Comparison of ENCODE assay signal across 9 cellular contexts in the genomic region with DNA sequence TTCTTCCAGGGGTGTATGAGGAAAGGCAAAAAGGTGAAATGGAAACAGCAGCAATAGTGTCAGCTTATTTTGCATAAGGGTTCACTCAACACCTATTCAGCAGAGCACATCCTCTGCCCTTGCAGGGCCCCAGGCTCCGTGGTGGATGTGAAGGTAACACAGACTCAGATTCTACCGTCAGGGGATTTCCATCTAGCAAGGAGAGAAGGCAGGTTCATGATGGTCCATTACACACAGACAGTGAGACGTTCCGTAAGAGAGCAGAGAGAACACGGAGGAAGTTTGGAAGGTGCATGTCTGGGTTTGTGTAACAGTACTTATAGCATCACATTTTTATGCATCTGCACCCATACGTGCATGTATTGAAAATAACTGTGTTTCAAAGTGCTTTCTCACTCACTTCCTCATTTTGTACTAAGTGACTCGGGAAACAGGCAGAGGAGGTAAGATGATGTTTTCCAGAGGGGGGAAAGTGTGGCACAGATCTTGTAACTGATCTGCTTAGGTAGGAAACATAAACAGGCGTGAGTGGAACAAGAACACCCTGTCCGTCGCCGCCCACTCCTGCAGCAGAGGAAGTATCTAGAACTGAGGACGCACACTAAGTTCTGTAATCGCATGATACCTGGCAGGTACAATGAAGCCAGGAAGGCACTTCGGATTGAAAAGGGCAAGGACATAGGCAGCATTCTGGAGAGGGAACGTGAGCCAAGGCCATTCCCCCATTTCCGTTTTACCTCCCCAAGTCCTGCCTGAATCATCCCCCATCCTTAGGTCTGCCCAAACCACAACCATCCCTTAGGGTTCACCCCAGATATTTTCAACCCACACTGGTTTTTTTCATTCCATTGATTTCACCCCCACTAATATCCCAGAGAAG. TPM values are rescaled to one million over a fixed set of nuclear protein-coding genes. Genes with fewer than 3 reads are reported as not detected.
DNase-seq lines count a peak whose midpoint lies in the region; ATAC-seq and TF ChIP-seq lines count a peak whose summit lies in the region.
"Had no signal": no experiment of that assay in that cellular context is flagged by ENCODE, and none has a peak within 500 bp of the region (broad histone marks: within the 10 kb centered on the region; RNA-seq: fewer than 3 reads in every experiment).

No MANE protein-coding gene starts in this region.

- H3K9me3 ChIP-seq in ascending aorta (no peaks in the 10 kb centered on the region), liver (ENCODE audit: control insufficient read depth in 4 of 4, low read length in 3 of 4) (no peaks in the 10 kb centered on the region)

- no peaks in the 10 kb centered on the region for H3K27me3 ChIP-seq in GM06990 (replicated peaks; ENCODE audit: control insufficient read depth, insufficient read depth, low read length)
- H3K27me3 ChIP-seq in ascending aorta = no peaks in the 10 kb centered on the region
- no peaks in the 10 kb centered on the region for H3K27me3 ChIP-seq in liver (ENCODE audit: control insufficient read depth in 4 of 4, insufficient read depth in 4 of 4, low read length in 3 of 4)

- 75% methylated on average over 16 of the region's 16 CpGs for WGBS in liver
- WGBS in urinary bladder = 69% methylated on average over 16 of the region's 16 CpGs

- no peak for TF ChIP-seq RAD21 in liver (IDR thresholded peaks at IDR 0.05)

- intact Hi-C loops in ascending aorta (cut with DNase I) = no loop called here

- H3K4me1 ChIP-seq in ascending aorta (no peaks in the 10 kb centered on the region), liver (ENCODE audit: control insufficient read depth in 4 of 4, insufficient read depth in 4 of 4, low read length in 3 of 4) (peaks cover 0 to 13% (median 7%) of the 10 kb centered on the region in 4 donors), urinary bladder (ENCODE audit: insufficient read depth) (no peaks in the 10 kb centered on the region)

- ATAC-seq in GM19397 (IDR thresholded peaks at IDR 0.05; ENCODE audit: unreplicated experiment) = peak; percentile 71
- ATAC-seq in HG03378 (IDR thresholded peaks at IDR 0.05; ENCODE audit: unreplicated experiment) = peak; percentile 81

- no peak overlapping the region for H3K27ac ChIP-seq in ascending aorta
- H3K27ac ChIP-seq in liver (ENCODE audit: low read depth in 1 of 2, low read length in 2 of 2) = no peak overlapping the region
- H3K27ac ChIP-seq in urinary bladder (ENCODE audit: low read depth) = no peak overlapping the region

- peak overlapping the region; percentile 78 for H3K4me3 ChIP-seq in GM06990 (replicated peaks; ENCODE audit: low read depth, low read length)
- H3K4me3 ChIP-seq in ascending aorta = peak overlapping the region; percentile 62 to 72
- peak overlapping the region in 2 of 3 donors; percentile 63 to 68 for H3K4me3 ChIP-seq in liver (ENCODE audit: low read depth in 1 of 3, low read length in 3 of 3)
- H3K4me3 ChIP-seq in urinary bladder (ENCODE audit: low read depth, low read length) = peak overlapping the region; percentile 42

- H3K9ac ChIP-seq in liver (ENCODE audit: low read depth in 1 of 2, low read length in 2 of 2) = no peak overlapping the region

- peak; percentile 62 for DNase-seq in GM06990 (ENCODE audit: extremely low read depth, insufficient read length)
- no peak for DNase-seq in ascending aorta (ENCODE audit: low spot score in 2 of 2)
- DNase-seq in T-helper 9 cell = no peak
- DNase-seq in dedifferentiated amniotic fluid mesenchymal stem cell (ENCODE audit: extremely low spot score) = no peak

- H3K36me3 ChIP-seq in GM06990 (ENCODE audit: control insufficient read depth, insufficient read depth, low read length) (no peaks in the 10 kb centered on the region), ascending aorta (no peaks in the 10 kb centered on the region), liver (ENCODE audit: control insufficient read depth in 4 of 4, insufficient read depth in 3 of 4, low read depth in 1 of 4, low read length in 3 of 4) (peaks cover 0 to 2% (median 0%) of the 10 kb centered on the region in 4 donors), urinary bladder (ENCODE audit: insufficient read depth) (no peaks in the 10 kb centered on the region)

- TF ChIP-seq CTCF in GM06990 (IDR thresholded peaks at IDR 0.05; ENCODE audit: insufficient read depth, low read length, poor library complexity, severe bottlenecking) (no peak), ascending aorta (IDR thresholded peaks at IDR 0.05) (no peak), liver (IDR thresholded peaks at IDR 0.05; ENCODE audit: low read depth, low read length, missing input control) (no peak)

TF ChIP-seq in liver, 16 proteins besides CTCF, POLR2A, EP300 and RAD21:
- TF ChIP-seq HNF4A (conservative IDR thresholded peaks at IDR 0.05) (no peak), TAF1 (conservative IDR thresholded peaks at IDR 0.05) (no peak), EGR1 (IDR thresholded peaks at IDR 0.05; ENCODE audit: low read depth in 2 of 2) (no peak), RXRA (IDR thresholded peaks at IDR 0.05) (no peak), SP1 (IDR thresholded peaks at IDR 0.05) (no peak), HNF4G (IDR thresholded peaks at IDR 0.05) (no peak), YY1 (IDR thresholded peaks at IDR 0.05) (no peak), FOXA1 (IDR thresholded peaks at IDR 0.05) (no peak), JUND (IDR thresholded peaks at IDR 0.05) (no peak)
- TF ChIP-seq, protein P1, sequence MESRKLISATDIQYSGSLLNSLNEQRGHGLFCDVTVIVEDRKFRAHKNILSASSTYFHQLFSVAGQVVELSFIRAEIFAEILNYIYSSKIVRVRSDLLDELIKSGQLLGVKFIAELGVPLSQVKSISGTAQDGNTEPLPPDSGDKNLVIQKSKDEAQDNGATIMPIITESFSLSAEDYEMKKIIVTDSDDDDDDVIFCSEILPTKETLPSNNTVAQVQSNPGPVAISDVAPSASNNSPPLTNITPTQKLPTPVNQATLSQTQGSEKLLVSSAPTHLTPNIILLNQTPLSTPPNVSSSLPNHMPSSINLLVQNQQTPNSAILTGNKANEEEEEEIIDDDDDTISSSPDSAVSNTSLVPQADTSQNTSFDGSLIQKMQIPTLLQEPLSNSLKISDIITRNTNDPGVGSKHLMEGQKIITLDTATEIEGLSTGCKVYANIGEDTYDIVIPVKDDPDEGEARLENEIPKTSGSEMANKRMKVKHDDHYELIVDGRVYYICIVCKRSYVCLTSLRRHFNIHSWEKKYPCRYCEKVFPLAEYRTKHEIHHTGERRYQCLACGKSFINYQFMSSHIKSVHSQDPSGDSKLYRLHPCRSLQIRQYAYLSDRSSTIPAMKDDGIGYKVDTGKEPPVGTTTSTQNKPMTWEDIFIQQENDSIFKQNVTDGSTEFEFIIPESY (IDR thresholded peaks at IDR 0.05) = no peak
- TF ChIP-seq, protein P2, sequence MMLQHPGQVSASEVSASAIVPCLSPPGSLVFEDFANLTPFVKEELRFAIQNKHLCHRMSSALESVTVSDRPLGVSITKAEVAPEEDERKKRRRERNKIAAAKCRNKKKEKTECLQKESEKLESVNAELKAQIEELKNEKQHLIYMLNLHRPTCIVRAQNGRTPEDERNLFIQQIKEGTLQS (IDR thresholded peaks at IDR 0.05) = no peak
- TF ChIP-seq, protein P3, sequence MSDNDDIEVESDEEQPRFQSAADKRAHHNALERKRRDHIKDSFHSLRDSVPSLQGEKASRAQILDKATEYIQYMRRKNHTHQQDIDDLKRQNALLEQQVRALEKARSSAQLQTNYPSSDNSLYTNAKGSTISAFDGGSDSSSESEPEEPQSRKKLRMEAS (IDR thresholded peaks at IDR 0.05) = no peak
- TF ChIP-seq, protein P4, sequence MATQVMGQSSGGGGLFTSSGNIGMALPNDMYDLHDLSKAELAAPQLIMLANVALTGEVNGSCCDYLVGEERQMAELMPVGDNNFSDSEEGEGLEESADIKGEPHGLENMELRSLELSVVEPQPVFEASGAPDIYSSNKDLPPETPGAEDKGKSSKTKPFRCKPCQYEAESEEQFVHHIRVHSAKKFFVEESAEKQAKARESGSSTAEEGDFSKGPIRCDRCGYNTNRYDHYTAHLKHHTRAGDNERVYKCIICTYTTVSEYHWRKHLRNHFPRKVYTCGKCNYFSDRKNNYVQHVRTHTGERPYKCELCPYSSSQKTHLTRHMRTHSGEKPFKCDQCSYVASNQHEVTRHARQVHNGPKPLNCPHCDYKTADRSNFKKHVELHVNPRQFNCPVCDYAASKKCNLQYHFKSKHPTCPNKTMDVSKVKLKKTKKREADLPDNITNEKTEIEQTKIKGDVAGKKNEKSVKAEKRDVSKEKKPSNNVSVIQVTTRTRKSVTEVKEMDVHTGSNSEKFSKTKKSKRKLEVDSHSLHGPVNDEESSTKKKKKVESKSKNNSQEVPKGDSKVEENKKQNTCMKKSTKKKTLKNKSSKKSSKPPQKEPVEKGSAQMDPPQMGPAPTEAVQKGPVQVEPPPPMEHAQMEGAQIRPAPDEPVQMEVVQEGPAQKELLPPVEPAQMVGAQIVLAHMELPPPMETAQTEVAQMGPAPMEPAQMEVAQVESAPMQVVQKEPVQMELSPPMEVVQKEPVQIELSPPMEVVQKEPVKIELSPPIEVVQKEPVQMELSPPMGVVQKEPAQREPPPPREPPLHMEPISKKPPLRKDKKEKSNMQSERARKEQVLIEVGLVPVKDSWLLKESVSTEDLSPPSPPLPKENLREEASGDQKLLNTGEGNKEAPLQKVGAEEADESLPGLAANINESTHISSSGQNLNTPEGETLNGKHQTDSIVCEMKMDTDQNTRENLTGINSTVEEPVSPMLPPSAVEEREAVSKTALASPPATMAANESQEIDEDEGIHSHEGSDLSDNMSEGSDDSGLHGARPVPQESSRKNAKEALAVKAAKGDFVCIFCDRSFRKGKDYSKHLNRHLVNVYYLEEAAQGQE (IDR thresholded peaks at IDR 0.05) = no peak

RNA-seq across cellular contexts. Expression of a gene that starts 1.0 kb away (rescaled TPM):
- not detected for total RNA-seq in ascending aorta
- total RNA-seq in liver = under 1 TPM; 0.08 to 0.19 TPM
- polyA plus RNA-seq in liver = under 1 TPM; 0.03 to 0.13 TPM
- total RNA-seq in urinary bladder = 0.74 TPM
- 0.28 TPM for polyA plus RNA-seq in urinary bladder
- total RNA-seq: activated CD8-positive, alpha-beta memory T cell treated with anti-CD3 and anti-CD28 coated beads for 36 hours had no signal
